ENCODE assay signal across 20 cellular contexts in genomic region chr7:149099058-149099457, GRCh38. TPM values are rescaled to one million over a fixed set of nuclear protein-coding genes. Genes with fewer than 3 reads are reported as not detected.
A peak's percentile ranks its signal among the peaks of the same experiment; 100 is the strongest.
DNase-seq lines count a peak whose midpoint lies in the region; ATAC-seq and TF ChIP-seq lines count a peak whose summit lies in the region.
"Had no signal": no experiment of that assay in that cellular context is flagged by ENCODE, and none has a peak within 500 bp of the region (broad histone marks: within the 10 kb centered on the region; RNA-seq: fewer than 3 reads in every experiment).

No MANE protein-coding gene starts in this region.

- H3K36me3 Mint-ChIP-seq in GM23338 (ENCODE audit: low read depth) = peaks cover 13% of the 10 kb centered on the region
- H3K36me3 Mint-ChIP-seq in WTC11 = peaks cover 2% of the 10 kb centered on the region
- H3K36me3 Mint-ChIP-seq: CD8-positive, alpha-beta T cell had no signal

- TF ChIP-seq CTCF in GM23338 (conservative IDR thresholded peaks at IDR 0.05; ENCODE audit: low read depth in 2 of 2) (no peak), WTC11 (IDR thresholded peaks at IDR 0.05) (no peak)

- H3K4me1 ChIP-seq in GM23338 (ENCODE audit: insufficient read depth) = no peaks in the 10 kb centered on the region
- H3K4me1 ChIP-seq: Caco-2 had no signal

- H3K4me3 Mint-ChIP-seq in GM23338 (no peak overlapping the region), WTC11 (no peak overlapping the region)
- H3K4me3 Mint-ChIP-seq: B cell; CD4-positive, CD25-positive, alpha-beta regulatory T cell; CD8-positive, alpha-beta T cell; H9 had no signal

- H3K9me3 Mint-ChIP-seq in GM23338 = no peaks in the 10 kb centered on the region
- H3K9me3 Mint-ChIP-seq in WTC11 = no peaks in the 10 kb centered on the region
- H3K9me3 Mint-ChIP-seq: CD4-positive, CD25-positive, alpha-beta regulatory T cell; CD8-positive, alpha-beta T cell; H9 had no signal

- no peaks in the 10 kb centered on the region for H3K27me3 ChIP-seq in GM23338 (ENCODE audit: insufficient read depth)
- H3K27me3 ChIP-seq: BLaER1 had no signal

- no peaks in the 10 kb centered on the region for H3K79me2 ChIP-seq in GM23338 (replicated peaks; ENCODE audit: insufficient read depth)

- CTCF ChIA-PET in WTC11 (lab: Charles Lee) = interaction anchor here (1.3 to 3.0 kb wide), 2 partner anchors 27 to 33 kb away, joined by 4 to 9 read pairs; no protein-coding TSS in a partner anchor

- H3K4me1 Mint-ChIP-seq in GM23338 (peaks cover 10% of the 10 kb centered on the region), WTC11 (peaks cover 10% of the 10 kb centered on the region)
- H3K4me1 Mint-ChIP-seq: B cell had no signal

- peak; percentile 0 for DNase-seq in NOMO-1 treated with DMSO at 0.1 percent for 48 hours (lab: John Stamatoyannopoulos, UW; ENCODE audit: unreplicated experiment)
- no peak for DNase-seq in NOMO-1 treated with dmso at 0.1 percent for 144 hours (lab: John Stamatoyannopoulos, UW; ENCODE audit: unreplicated experiment)
- DNase-seq in GM23338 (ENCODE audit: low spot score) = no peak
- DNase-seq in WTC11 (ENCODE audit: low spot score) = no peak
- DNase-seq in putamen (ENCODE audit: low spot score) = peak; percentile 2
- no peak for DNase-seq in left lobe of liver (ENCODE audit: low spot score)
- no peak for DNase-seq in T1000 (lab: John Stamatoyannopoulos, UW)
- DNase-seq: Caco-2; CD4-positive, CD25-positive, alpha-beta regulatory T cell; CD8-positive, alpha-beta T cell; DMS153; DND-41; GM23248; H9 had no signal

- H3K27ac Mint-ChIP-seq in GM23338 (no peak overlapping the region), WTC11 (0 out of 2 replicates have a peak overlapping the region, but pooled peaks have one; percentile 29)
- H3K27ac Mint-ChIP-seq: B cell; CD4-positive, CD25-positive, alpha-beta regulatory T cell; CD8-positive, alpha-beta T cell; H9 had no signal

- H3K4me3 ChIP-seq in GM23338 = no peak overlapping the region
- H3K4me3 ChIP-seq: BLaER1, GM23248 had no signal

- H3F3A ChIP-seq in GM23338 (replicated peaks; ENCODE audit: low read depth) = no peaks in the 10 kb centered on the region

- POLR2A ChIA-PET in WTC11 (lab: Charles Lee) = no interaction called here

- H4K20me1 ChIP-seq in GM23338 (replicated peaks; ENCODE audit: insufficient read depth) = no peaks in the 10 kb centered on the region
- H4K20me1 ChIP-seq: BLaER1 had no signal

- H3K36me3 ChIP-seq in GM23338 (ENCODE audit: insufficient read depth) = no peaks in the 10 kb centered on the region
- H3K36me3 ChIP-seq: BLaER1 had no signal

- peaks cover 10% of the 10 kb centered on the region for H3K27me3 Mint-ChIP-seq in GM23338 (ENCODE audit: insufficient read depth, low read depth, poor library complexity)
- no peaks in the 10 kb centered on the region for H3K27me3 Mint-ChIP-seq in WTC11 (ENCODE audit: low read depth)
- H3K27me3 Mint-ChIP-seq: B cell; CD4-positive, CD25-positive, alpha-beta regulatory T cell had no signal

- ATAC-seq in GM23338 = no peak
- ATAC-seq in WTC11 = no peak
- no peak for ATAC-seq in left lobe of liver
- ATAC-seq in GM21515 (IDR thresholded peaks at IDR 0.05; ENCODE audit: unreplicated experiment) = no peak
- ATAC-seq: CD8-positive, alpha-beta T cell; HCT116 had no signal

- no peak overlapping the region for H3K27ac ChIP-seq in GM23338 (ENCODE audit: low read depth)
- H3K27ac ChIP-seq: 22Rv1, BLaER1, C4-2B, GM23248 had no signal

- no peak overlapping the region for H3K4me2 ChIP-seq in GM23338
- H3K4me2 ChIP-seq: BLaER1 had no signal

- no peaks in the 10 kb centered on the region for H3K9me2 ChIP-seq in GM23338 (ENCODE audit: insufficient read depth)

- 0 out of 2 replicates have a peak overlapping the region, but pooled peaks have one; percentile 10 for H2AFZ ChIP-seq in GM23338
- H2AFZ ChIP-seq: GM23248 had no signal

TF ChIP-seq in GM23338, 12 proteins besides CTCF, POLR2A, EP300 and RAD21:
- no peak for TF ChIP-seq NANOG (IDR thresholded peaks at IDR 0.05; ENCODE audit: borderline replicate concordance)
- no peak for TF ChIP-seq POLR2AphosphoS5 (IDR thresholded peaks at IDR 0.05; ENCODE audit: low read depth)
- no peak for TF ChIP-seq ZNF331 (CRISPR knock-in tag; IDR thresholded peaks at IDR 0.05; ENCODE audit: low read depth)
- TF ChIP-seq EZH2 (IDR thresholded peaks at IDR 0.05; ENCODE audit: low read depth, unreplicated experiment) = no peak
- no peak for TF ChIP-seq EZH2phosphoT487 (IDR thresholded peaks at IDR 0.05; ENCODE audit: unreplicated experiment)
- no peak for TF ChIP-seq ZNF114 (CRISPR knock-in tag; IDR thresholded peaks at IDR 0.05)
- TF ChIP-seq JUNB (IDR thresholded peaks at IDR 0.05; ENCODE audit: unreplicated experiment) = no peak
- no peak for TF ChIP-seq STAT1 (IDR thresholded peaks at IDR 0.05; ENCODE audit: unreplicated experiment)

TF ChIP-seq in WTC11, 78 proteins besides CTCF, POLR2A, EP300 and RAD21:
- TF ChIP-seq NFYB (CRISPR knock-in tag; conservative IDR thresholded peaks at IDR 0.05; ENCODE audit: low read depth) (no peak), ZNF219 (CRISPR knock-in tag; IDR thresholded peaks at IDR 0.05; ENCODE audit: borderline replicate concordance) (no peak)

RNA-seq across cellular contexts. Expression of gene ZNF786, which starts 8.5 kb away (rescaled TPM):
- 18.4 and 19.8 TPM in 2 replicates for total RNA-seq in GM23338 (2014; rRNA removed; shearing (Covaris generic))
- 6.1 and 7.1 TPM in 2 replicates for polyA plus RNA-seq in GM23338 (2016; fragmentation: Nextera tagmentation; extraction: Ambion mirVana)
- 11.4 to 13.0 TPM (median 11.8 TPM) in 3 replicates for total RNA-seq in WTC11 (2021)
- 3.6 TPM for total RNA-seq in left lobe of liver

RNA-seq across cellular contexts. Expression of gene ZNF425, which starts 27.1 kb away (rescaled TPM):
- 4.3 and 5.0 TPM in 2 replicates for total RNA-seq in GM23338 (2014; rRNA removed; shearing (Covaris generic))
- polyA plus RNA-seq in GM23338 (2016; fragmentation: Nextera tagmentation; extraction: Ambion mirVana) = 3.0 and 4.3 TPM in 2 replicates
- 3.8 to 5.8 TPM (median 4.9 TPM) in 3 replicates for total RNA-seq in WTC11 (2021)
- total RNA-seq in left lobe of liver = 1.1 TPM

RNA-seq across cellular contexts. Expression of gene ZNF398, which starts 48.2 kb away (rescaled TPM):
- total RNA-seq in GM23338 (2014; rRNA removed; shearing (Covaris generic)) = 92.7 and 99.6 TPM in 2 replicates
- 18.2 and 20.7 TPM in 2 replicates for polyA plus RNA-seq in GM23338 (2016; fragmentation: Nextera tagmentation; extraction: Ambion mirVana)
- total RNA-seq in WTC11 (2021) = 57.8 to 63.2 TPM (median 58.9 TPM) in 3 replicates
- total RNA-seq in left lobe of liver = 6.6 TPM

Comparison
In these comparisons a context has a peak if more than half of its experiments do, and no peak if none do; other contexts are left out.
1. DNase-seq: peak in NOMO-1 treated with DMSO at 0.1 percent for 48 hours (single experiment) and putamen (single experiment); none in NOMO-1 treated with dmso at 0.1 percent for 144 hours (single experiment), GM23338 (single experiment), WTC11 (single experiment), left lobe of liver (single experiment) and T1000 (single experiment).